24 cellular contexts compared by ENCODE assay signal in genomic region chr12:53176750-53177149, GRCh38.
"Had no signal": no experiment of that assay in that cellular context is flagged by ENCODE, and none has a peak within 500 bp of the region (broad histone marks: within the 10 kb centered on the region; RNA-seq: fewer than 3 reads in every experiment).

No MANE protein-coding gene starts in this region.

- DNase-seq: kidney glomerular epithelial cell; left cardiac atrium; left lung; lower lobe of right lung; mammary epithelial cell; mesenchymal stem cell; naive thymus-derived CD8-positive, alpha-beta T cell; nucleus accumbens; pancreas; retina; right cardiac atrium; stimulated activated CD4-positive, alpha-beta T cell treated with anti-CD3 and anti-CD28 coated beads, Interleukin-12 subunit alpha, Interleukin-12 subunit beta, amount 100 ng/mL, for 4 hours; stimulated activated CD4-positive, alpha-beta T cell treated with anti-CD3 and anti-CD28 coated beads, Interleukin-15, amount 100 ng/mL, for 24 hours; stimulated activated CD4-positive, alpha-beta T cell treated with anti-CD3 and anti-CD28 coated beads, Interleukin-2, amount 100 ng/mL, for 24 hours; stimulated activated CD4-positive, alpha-beta T cell treated with anti-CD3 and anti-CD28 coated beads, Interleukin-4, amount 100 ng/mL, for 1 hour; stimulated activated naive B cell treated with anti-CD40 and anti-IgM and Interleukin-4, amounts not matched to agents 10 μg/mL and 1 μg/mL and 100 μg/mL, for 72 hours; stimulated activated naive CD8-positive, alpha-beta T cell treated with anti-CD3 and anti-CD28 coated beads, Interleukin-15, Interleukin-2, amounts not matched to agents 100 U/mL and 50 U/mL, for 24 hours; stomach; testis; thyroid gland; transverse colon; upper lobe of left lung had no signal

- H3K27ac ChIP-seq: left lung, lower lobe of right lung, pancreas, skin epidermis, stomach, testis, thyroid gland, transverse colon, upper lobe of left lung, vagina had no signal
